8 cellular contexts compared by ENCODE assay signal in genomic region chr1:156284112-156284511, GRCh38. TPM values are rescaled to one million over a fixed set of nuclear protein-coding genes. Genes with fewer than 3 reads are reported as not detected.
DNase-seq lines count a peak whose midpoint lies in the region; ATAC-seq and TF ChIP-seq lines count a peak whose summit lies in the region.

Gene TMEM79 (plus strand): TSS chr1:156284325. CDS start chr1:156285227, 902 bp downstream.

- H3K9me1 ChIP-seq in IMR-90 (ENCODE audit: insufficient read depth, low read length): peaks cover 7% of the 10 kb centered on the region

- H3K36me3 ChIP-seq in IMR-90 (ENCODE audit: control insufficient read depth, insufficient read depth, low read length) (peaks cover 10% of the 10 kb centered on the region; the same call in 1 of the 2 replicates), muscle layer of duodenum (ENCODE audit: control insufficient read depth in 1 of 2, insufficient read depth in 2 of 2, low read length in 2 of 2) (peaks cover 4 to 10% of the 10 kb centered on the region in 2 donors)

- in situ Hi-C loops in IMR-90 (cut with MboI; ENCODE audit: low sequenced_read_pairs): no loop called here

- H3K27ac Mint-ChIP-seq in central memory CD8-positive, alpha-beta T cell (ENCODE audit: low read depth): peak within 1 kb of the TSS; percentile 94

- peaks cover 24% of the 10 kb centered on the region for H4K20me1 ChIP-seq in IMR-90 (ENCODE audit: insufficient read depth, low read length)

- peak within 1 kb of the TSS; percentile 76 for H3K9ac ChIP-seq in IMR-90 (ENCODE audit: low read depth, low read length)

- peaks cover 31 to 54% of the 10 kb centered on the region in 2 experiments; a peak in 3 of 4 replicates for H3K79me1 ChIP-seq in IMR-90 (ENCODE audit: low read depth in 1 of 2, low read length in 2 of 2)

- peak within 1 kb of the TSS; percentile 99 for H3K14ac ChIP-seq in IMR-90 (replicated peaks; ENCODE audit: low read depth, low read length)

- H3K9me3 Mint-ChIP-seq in central memory CD8-positive, alpha-beta T cell: no peaks in the 10 kb centered on the region

- POLR2A ChIA-PET in IMR-90 (lab: Charles Lee; ENCODE audit: unreplicated experiment): no interaction called here

- H3K56ac ChIP-seq in IMR-90 (ENCODE audit: extremely low read depth, insufficient read depth, low read length): peak within 1 kb of the TSS; percentile 77

- no peak within 1 kb of the TSS; the same call in 1 of the 2 replicates for H3K18ac ChIP-seq in IMR-90 (ENCODE audit: low read depth, low read length)

- peak within 1 kb of the TSS; percentile 18; the same call in 1 of the 2 replicates for H2BK120ac ChIP-seq in IMR-90 (ENCODE audit: low read depth, low read length)

- no peak for DNase-seq in AG09309 (ENCODE audit: low read depth)
- no peak for DNase-seq in IMR-90
- DNase-seq in central memory CD8-positive, alpha-beta T cell (ENCODE audit: low spot score in 2 of 2): no peak
- DNase-seq in SHP77 (lab: John Stamatoyannopoulos, UW): no peak

- H3K4me1 Mint-ChIP-seq in central memory CD8-positive, alpha-beta T cell: peaks cover 45% of the 10 kb centered on the region

- TF ChIP-seq CTCF in AG09309 (IDR thresholded peaks at IDR 0.05; ENCODE audit: control insufficient read depth, insufficient read depth, low read depth, low read length, missing control alignments) (no peak), IMR-90 (conservative IDR thresholded peaks at IDR 0.05; ENCODE audit: low read depth, low read length) (no peak)

- no TSS peak for BruUV-seq in IMR-90 (replicated peaks; lab: Mats Ljungman, UMichigan)

- no peaks in the 10 kb centered on the region for H3K9me3 ChIP-seq in IMR-90 (ENCODE audit: control insufficient read depth, insufficient read depth, low read length)
- H3K9me3 ChIP-seq in muscle layer of duodenum (ENCODE audit: control insufficient read depth in 1 of 2, low read length in 2 of 2): no peaks in the 10 kb centered on the region

- H3K23ac ChIP-seq in IMR-90 (ENCODE audit: low read depth, low read length): peak within 1 kb of the TSS; percentile 97; the same call in 1 of the 2 replicates

- peak within 1 kb of the TSS; percentile 98 for H3K4me3 Mint-ChIP-seq in central memory CD8-positive, alpha-beta T cell

- no CpG with 5 or more reads among the region's 7 CpGs for WGBS in IMR-90 (ENCODE audit: extremely low coverage in 2 of 2, insufficient read length in 1 of 2), 2 experiments

- H3K27me3 ChIP-seq in IMR-90 (ENCODE audit: control insufficient read depth, insufficient read depth, low read length) (no peaks in the 10 kb centered on the region), muscle layer of duodenum (ENCODE audit: low read depth, low read length) (no peaks in the 10 kb centered on the region)

- no peak within 1 kb of the TSS; the same call in 2 of the 3 replicates for H2BK15ac ChIP-seq in IMR-90 (ENCODE audit: low read depth, low read length)

- peaks cover 9% of the 10 kb centered on the region for H3K4me1 ChIP-seq in IMR-90 (ENCODE audit: control insufficient read depth, insufficient read depth, low read length)
- H3K4me1 ChIP-seq in muscle layer of duodenum (ENCODE audit: control insufficient read depth in 1 of 2, insufficient read depth in 2 of 2, low read length in 2 of 2): peaks cover 16 to 28% of the 10 kb centered on the region in 2 donors

- peak within 1 kb of the TSS; percentile 83 for H3K4me2 ChIP-seq in IMR-90 (ENCODE audit: low read depth, low read length)

- peak within 1 kb of the TSS; percentile 59 to 99 for H4K8ac ChIP-seq in IMR-90 (ENCODE audit: low read depth in 2 of 2, low read length in 2 of 2)

- H2BK20ac ChIP-seq in IMR-90 (ENCODE audit: low read depth, low read length): no peak within 1 kb of the TSS

- H3K27ac ChIP-seq in IMR-90 (ENCODE audit: insufficient read depth, low read length) (peak within 1 kb of the TSS; percentile 62), muscle layer of duodenum (ENCODE audit: low read length) (peak within 1 kb of the TSS; percentile 88)

- no peak for TF ChIP-seq RAD21 in IMR-90 (IDR thresholded peaks at IDR 0.05; ENCODE audit: low read length)

- peak within 1 kb of the TSS; percentile 92 for H2AFZ ChIP-seq in IMR-90 (replicated peaks; ENCODE audit: low read length, poor library complexity)

- H4K5ac ChIP-seq in IMR-90 (ENCODE audit: low read depth, low read length): peak within 1 kb of the TSS; percentile 74

- peak within 1 kb of the TSS; percentile 71 for H3K4me3 ChIP-seq in AG09309 (ENCODE audit: control insufficient read depth, low read depth, low read length)
- H3K4me3 ChIP-seq in IMR-90 (ENCODE audit: insufficient read depth, low read depth, low read length): peak within 1 kb of the TSS; percentile 67
- peak within 1 kb of the TSS; percentile 80 to 95 for H3K4me3 ChIP-seq in muscle layer of duodenum (ENCODE audit: low read depth in 1 of 2, low read length in 2 of 2)

- no peak for TF ChIP-seq POLR2A in IMR-90 (IDR thresholded peaks at IDR 0.05; ENCODE audit: low read depth, low read length)

- CTCF ChIA-PET in IMR-90 (lab: Yijun Ruan, JAX): no interaction called here

- H3K27me3 Mint-ChIP-seq in central memory CD8-positive, alpha-beta T cell: no peaks in the 10 kb centered on the region

- peak within 1 kb of the TSS; percentile 67 for H2BK5ac ChIP-seq in IMR-90 (ENCODE audit: low read depth, low read length, poor library complexity, severe bottlenecking)

- dilution Hi-C loops in IMR-90 (cut with HindIII; ENCODE audit: low sequenced_read_pairs, unreplicated experiment): no loop called here

- intact Hi-C loops in IMR-90 (cut with micrococcal nuclease): no loop called here

- H3K4ac ChIP-seq in IMR-90 (ENCODE audit: low read depth, low read length): peak within 1 kb of the TSS; percentile 95

- peak within 1 kb of the TSS; percentile 92 for H2AK9ac ChIP-seq in IMR-90 (replicated peaks; ENCODE audit: low read depth, low read length, poor library complexity)

- ATAC-seq in IMR-90 (ENCODE audit: low read depth) (no peak), HG02970 (IDR thresholded peaks at IDR 0.05; ENCODE audit: low FRiP score, unreplicated experiment) (no peak), HG02798 (IDR thresholded peaks at IDR 0.05; ENCODE audit: poor library complexity, unreplicated experiment) (no peak), HG03378 (IDR thresholded peaks at IDR 0.05; ENCODE audit: unreplicated experiment) (no peak)
- no peak for ATAC-seq in central memory CD8-positive, alpha-beta T cell (replicated peaks; ENCODE audit: extremely low read depth, poor library complexity, severe bottlenecking)

- H3K36me3 Mint-ChIP-seq in central memory CD8-positive, alpha-beta T cell (ENCODE audit: insufficient read depth): peaks cover 26% of the 10 kb centered on the region

- H4K91ac ChIP-seq in IMR-90 (ENCODE audit: insufficient read depth, low read depth, low read length): peak within 1 kb of the TSS; percentile 85

- H2AK5ac ChIP-seq in IMR-90 (ENCODE audit: low read depth, low read length): peak within 1 kb of the TSS; percentile 63

TF ChIP-seq in IMR-90, 13 proteins besides CTCF, POLR2A, EP300 and RAD21:
- no peak for TF ChIP-seq CHD1 (IDR thresholded peaks at IDR 0.05; ENCODE audit: low read depth, low read length)
- no peak for TF ChIP-seq NFE2L2 (IDR thresholded peaks at IDR 0.05; ENCODE audit: low read depth, low read length)
- TF ChIP-seq FOS (IDR thresholded peaks at IDR 0.05; ENCODE audit: low read depth, low read length): no peak
- no peak for TF ChIP-seq ELK1 (IDR thresholded peaks at IDR 0.05; ENCODE audit: borderline replicate concordance, low read depth, low read length)
- TF ChIP-seq SMC3 (IDR thresholded peaks at IDR 0.05; ENCODE audit: low read depth, low read length): no peak
- no peak for TF ChIP-seq BHLHE40 (IDR thresholded peaks at IDR 0.05; ENCODE audit: low read depth, low read length)
- TF ChIP-seq RFX5 (IDR thresholded peaks at IDR 0.05; ENCODE audit: low read depth, low read length): no peak
TF ChIP-seq in IMR-90: peak in this region for 0.

RNA-seq across cellular contexts. Expression of gene TMEM79, which starts in this region (rescaled TPM):
- 0.28 and 0.54 TPM in 2 replicates for total RNA-seq in IMR-90 (2012; rRNA removed)
- polyA plus RNA-seq in IMR-90 (2012; rRNA removed): 2.3 and 3.3 TPM in 2 replicates
- 2.8 and 4.2 TPM in 2 replicates for polyA plus RNA-seq in IMR-90 (2012; cell fraction: cytosol; rRNA removed)
- polyA plus RNA-seq in IMR-90 (2012; cell fraction: nucleus; rRNA removed; ENCODE audit: low replicate concordance): 5.5 and 15.6 TPM in 2 replicates
